ENCODE assay signal across 10 cellular contexts in genomic region chr9:16207161-16207560, GRCh38.
DNase-seq lines count a peak whose midpoint lies in the region; ATAC-seq and TF ChIP-seq lines count a peak whose summit lies in the region.
"Had no signal": no experiment of that assay in that cellular context is flagged by ENCODE, and none has a peak within 500 bp of the region (broad histone marks: within the 10 kb centered on the region; RNA-seq: fewer than 3 reads in every experiment).

No MANE protein-coding gene starts in this region.

- WGBS in psoas muscle, 3 donors, result 5 to 13% (median 10%) methylated on average over 9 of the region's 9 CpGs

- no peak overlapping the region for H3K27ac ChIP-seq in psoas muscle

- H3K4me3 ChIP-seq in NB4 (ENCODE audit: low read depth, low read length) (peak overlapping the region; percentile 25), psoas muscle (peak overlapping the region; percentile 6)

- no peaks in the 10 kb centered on the region for H3K27me3 Mint-ChIP-seq in endothelial cell (ENCODE audit: unreplicated experiment)

- H3K36me3 ChIP-seq in psoas muscle (ENCODE audit: insufficient read depth in 1 of 2, low read depth in 1 of 2), result no peaks in the 10 kb centered on the region

- H3K4me3 Mint-ChIP-seq in endothelial cell (ENCODE audit: unreplicated experiment), result no peak overlapping the region

- DNase-seq in NB4 (ENCODE audit: low read depth), result peak; percentile 73
- DNase-seq in endothelial cell (ENCODE audit: low spot score), result peak; percentile 64
- peak; percentile 46 to 64 for DNase-seq in psoas muscle
- DNase-seq in germinal center (ENCODE audit: low spot score), result no peak
- DNase-seq in H4 (ENCODE audit: low spot score), result no peak
- DNase-seq: activated naive CD4-positive, alpha-beta T cell treated with anti-CD3 and anti-CD28 coated beads, Interleukin-2, amount 50 U/mL, for 16 hours had no signal

- no peaks in the 10 kb centered on the region for H3K27me3 ChIP-seq in psoas muscle (ENCODE audit: insufficient read depth in 3 of 3, low read length in 2 of 3)

- H3K4me1 ChIP-seq in psoas muscle, result no peaks in the 10 kb centered on the region

- TF ChIP-seq POLR2A in NB4 (IDR thresholded peaks at IDR 0.05; ENCODE audit: extremely low read depth, insufficient read length), result no peak

- ATAC-seq in GM18502 (IDR thresholded peaks at IDR 0.05; ENCODE audit: poor library complexity, unreplicated experiment) (peak; percentile 60), psoas muscle (peak in 3 of 4 donors; percentile 45 to 58 (median 57)), GM21367 (IDR thresholded peaks at IDR 0.05; ENCODE audit: unreplicated experiment) (no peak), HG02588 (IDR thresholded peaks at IDR 0.05; ENCODE audit: unreplicated experiment) (no peak)
- ATAC-seq: Panc1 had no signal

- H3K4me1 Mint-ChIP-seq in endothelial cell (ENCODE audit: unreplicated experiment), result peaks cover 24% of the 10 kb centered on the region

- H3K9me3 Mint-ChIP-seq in endothelial cell (ENCODE audit: unreplicated experiment), result no peaks in the 10 kb centered on the region

- no peaks in the 10 kb centered on the region for H3K9me3 ChIP-seq in psoas muscle

- intact Hi-C loops in psoas muscle (cut with DNase I), result loop anchor here in 1 of 2 donors (10.0 kb wide), 1 partner anchor 518 kb away; no protein-coding TSS in a partner anchor

- no peaks in the 10 kb centered on the region for H3K36me3 Mint-ChIP-seq in endothelial cell (ENCODE audit: low read depth, unreplicated experiment)

- TF ChIP-seq CTCF in NB4 (IDR thresholded peaks at IDR 0.05; ENCODE audit: low read depth, low read length), result no peak
- TF ChIP-seq CTCF in endothelial cell (IDR thresholded peaks at IDR 0.05; ENCODE audit: unreplicated experiment), result no peak
- no peak for TF ChIP-seq CTCF in psoas muscle (IDR thresholded peaks at IDR 0.05)

- H3K27ac Mint-ChIP-seq in endothelial cell (ENCODE audit: unreplicated experiment), result peak overlapping the region; percentile 82

Comparison
In these comparisons a context has a peak if more than half of its experiments do, and no peak if none do; other contexts are left out.
1. ATAC-seq: peak in GM18502 (single experiment) and psoas muscle (3 of 4); none in GM21367 (single experiment) and HG02588 (single experiment).
2. DNase-seq: peak in NB4 (single experiment), endothelial cell (single experiment) and psoas muscle (2 of 2); none in germinal center (single experiment) and H4 (single experiment).